In the genomic region with DNA sequence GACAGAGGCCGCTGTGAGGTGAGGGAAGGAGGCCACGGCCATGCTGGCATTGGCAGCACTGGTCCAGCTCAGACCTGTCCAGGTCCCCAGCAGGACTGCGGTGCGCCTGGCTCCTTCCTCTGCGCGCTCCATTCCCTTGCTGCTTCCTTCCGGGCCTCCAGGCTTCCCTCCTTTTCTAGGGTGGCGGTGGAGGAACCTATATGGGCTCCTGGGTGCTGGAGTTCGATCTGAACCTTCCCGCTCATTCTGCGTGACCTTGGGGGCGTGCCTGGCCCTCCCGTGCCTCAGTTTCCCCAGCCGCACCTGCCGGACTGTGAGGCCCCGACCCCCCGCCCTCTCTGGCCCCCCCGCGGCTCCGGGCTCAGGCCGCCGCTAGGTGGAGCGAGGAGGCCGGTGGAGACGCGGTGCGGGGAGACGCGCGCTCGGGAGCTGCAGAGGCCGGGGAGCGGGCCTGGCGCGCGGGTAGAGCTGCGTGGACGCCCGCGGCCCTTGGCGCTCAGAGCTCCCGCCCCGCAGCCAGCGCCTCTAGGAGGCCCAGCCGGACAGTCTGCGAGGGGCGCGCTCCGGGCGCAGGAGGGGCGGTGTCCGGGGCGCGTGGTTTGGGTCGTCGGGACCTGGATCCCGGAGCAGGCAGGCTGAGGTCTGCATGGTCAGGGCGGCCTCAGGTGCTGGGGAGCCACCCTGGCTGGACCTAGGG, we compare ENCODE assay signal across 1 cellular context.
TF ChIP-seq lines count a peak whose summit lies in the region.

No MANE protein-coding gene starts in this region.

TF ChIP-seq in HepG2, 621 proteins besides CTCF, POLR2A, EP300 and RAD21 (continued from another document and continues in another):
- TF ChIP-seq, protein P1, sequence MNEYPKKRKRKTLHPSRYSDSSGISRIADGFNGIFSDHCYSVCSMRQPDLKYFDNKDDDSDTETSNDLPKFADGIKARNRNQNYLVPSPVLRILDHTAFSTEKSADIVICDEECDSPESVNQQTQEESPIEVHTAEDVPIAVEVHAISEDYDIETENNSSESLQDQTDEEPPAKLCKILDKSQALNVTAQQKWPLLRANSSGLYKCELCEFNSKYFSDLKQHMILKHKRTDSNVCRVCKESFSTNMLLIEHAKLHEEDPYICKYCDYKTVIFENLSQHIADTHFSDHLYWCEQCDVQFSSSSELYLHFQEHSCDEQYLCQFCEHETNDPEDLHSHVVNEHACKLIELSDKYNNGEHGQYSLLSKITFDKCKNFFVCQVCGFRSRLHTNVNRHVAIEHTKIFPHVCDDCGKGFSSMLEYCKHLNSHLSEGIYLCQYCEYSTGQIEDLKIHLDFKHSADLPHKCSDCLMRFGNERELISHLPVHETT (CRISPR knock-in tag; conservative IDR thresholded peaks at IDR 0.05), result no peak
- TF ChIP-seq ZNF460 (CRISPR knock-in tag; IDR thresholded peaks at IDR 0.05; ENCODE audit: borderline replicate concordance) (no peak), ZNF841 (CRISPR knock-in tag; IDR thresholded peaks at IDR 0.05; ENCODE audit: borderline replicate concordance) (no peak), RBAK (CRISPR knock-in tag; IDR thresholded peaks at IDR 0.05) (no peak), PPARG (CRISPR knock-in tag; conservative IDR thresholded peaks at IDR 0.05) (no peak), ZBTB38 (CRISPR knock-in tag; IDR thresholded peaks at IDR 0.05) (0 out of 2 replicates have a peak, but pooled peaks have one; percentile 57), ZMYM2 (CRISPR knock-in tag; IDR thresholded peaks at IDR 0.05) (no peak), FOXA1 (IDR thresholded peaks at IDR 0.05) (no peak), FOXA1 (CRISPR knock-in tag; IDR thresholded peaks at IDR 0.05) (no peak), PHF20 (CRISPR knock-in tag; IDR thresholded peaks at IDR 0.05) (no peak), MEIS1 (CRISPR knock-in tag; IDR thresholded peaks at IDR 0.05; ENCODE audit: borderline replicate concordance) (0 out of 2 replicates have a peak, but pooled peaks have one; percentile 69), ZNF431 (CRISPR knock-in tag; IDR thresholded peaks at IDR 0.05; ENCODE audit: borderline replicate concordance, low read depth) (no peak), ZNF878 (CRISPR knock-in tag; IDR thresholded peaks at IDR 0.05) (no peak), MEIS2 (CRISPR knock-in tag; IDR thresholded peaks at IDR 0.05) (no peak), RFX1 (IDR thresholded peaks at IDR 0.05) (no peak), TAF1 (CRISPR knock-in tag; IDR thresholded peaks at IDR 0.05) (no peak), HNF4A (CRISPR knock-in tag; IDR thresholded peaks at IDR 0.05) (no peak), HDAC2 (CRISPR knock-in tag; IDR thresholded peaks at IDR 0.05) (0 out of 2 replicates have a peak, but pooled peaks have one; percentile 24), MTA3 (CRISPR knock-in tag; IDR thresholded peaks at IDR 0.05) (no peak), MYC (CRISPR knock-in tag; IDR thresholded peaks at IDR 0.05; ENCODE audit: borderline replicate concordance) (no peak; the same call in 1 of the 2 replicates)
- TF ChIP-seq, protein P2, sequence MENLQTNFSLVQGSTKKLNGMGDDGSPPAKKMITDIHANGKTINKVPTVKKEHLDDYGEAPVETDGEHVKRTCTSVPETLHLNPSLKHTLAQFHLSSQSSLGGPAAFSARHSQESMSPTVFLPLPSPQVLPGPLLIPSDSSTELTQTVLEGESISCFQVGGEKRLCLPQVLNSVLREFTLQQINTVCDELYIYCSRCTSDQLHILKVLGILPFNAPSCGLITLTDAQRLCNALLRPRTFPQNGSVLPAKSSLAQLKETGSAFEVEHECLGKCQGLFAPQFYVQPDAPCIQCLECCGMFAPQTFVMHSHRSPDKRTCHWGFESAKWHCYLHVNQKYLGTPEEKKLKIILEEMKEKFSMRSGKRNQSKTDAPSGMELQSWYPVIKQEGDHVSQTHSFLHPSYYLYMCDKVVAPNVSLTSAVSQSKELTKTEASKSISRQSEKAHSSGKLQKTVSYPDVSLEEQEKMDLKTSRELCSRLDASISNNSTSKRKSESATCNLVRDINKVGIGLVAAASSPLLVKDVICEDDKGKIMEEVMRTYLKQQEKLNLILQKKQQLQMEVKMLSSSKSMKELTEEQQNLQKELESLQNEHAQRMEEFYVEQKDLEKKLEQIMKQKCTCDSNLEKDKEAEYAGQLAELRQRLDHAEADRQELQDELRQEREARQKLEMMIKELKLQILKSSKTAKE (CRISPR knock-in tag; IDR thresholded peaks at IDR 0.05; ENCODE audit: borderline replicate concordance), result no peak
- TF ChIP-seq, protein P3, sequence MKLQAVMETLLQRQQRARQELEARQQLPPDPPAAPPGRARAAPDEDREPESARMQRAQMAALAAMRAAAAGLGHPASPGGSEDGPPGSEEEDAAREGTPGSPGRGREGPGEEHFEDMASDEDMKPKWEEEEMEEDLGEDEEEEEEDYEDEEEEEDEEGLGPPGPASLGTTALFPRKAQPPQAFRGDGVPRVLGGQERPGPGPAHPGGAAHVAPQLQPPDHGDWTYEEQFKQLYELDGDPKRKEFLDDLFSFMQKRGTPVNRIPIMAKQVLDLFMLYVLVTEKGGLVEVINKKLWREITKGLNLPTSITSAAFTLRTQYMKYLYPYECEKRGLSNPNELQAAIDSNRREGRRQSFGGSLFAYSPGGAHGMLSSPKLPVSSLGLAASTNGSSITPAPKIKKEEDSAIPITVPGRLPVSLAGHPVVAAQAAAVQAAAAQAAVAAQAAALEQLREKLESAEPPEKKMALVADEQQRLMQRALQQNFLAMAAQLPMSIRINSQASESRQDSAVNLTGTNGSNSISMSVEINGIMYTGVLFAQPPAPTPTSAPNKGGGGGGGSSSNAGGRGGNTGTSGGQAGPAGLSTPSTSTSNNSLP (IDR thresholded peaks at IDR 0.05; ENCODE audit: low read depth, low read length), result no peak
- TF ChIP-seq, protein P4, sequence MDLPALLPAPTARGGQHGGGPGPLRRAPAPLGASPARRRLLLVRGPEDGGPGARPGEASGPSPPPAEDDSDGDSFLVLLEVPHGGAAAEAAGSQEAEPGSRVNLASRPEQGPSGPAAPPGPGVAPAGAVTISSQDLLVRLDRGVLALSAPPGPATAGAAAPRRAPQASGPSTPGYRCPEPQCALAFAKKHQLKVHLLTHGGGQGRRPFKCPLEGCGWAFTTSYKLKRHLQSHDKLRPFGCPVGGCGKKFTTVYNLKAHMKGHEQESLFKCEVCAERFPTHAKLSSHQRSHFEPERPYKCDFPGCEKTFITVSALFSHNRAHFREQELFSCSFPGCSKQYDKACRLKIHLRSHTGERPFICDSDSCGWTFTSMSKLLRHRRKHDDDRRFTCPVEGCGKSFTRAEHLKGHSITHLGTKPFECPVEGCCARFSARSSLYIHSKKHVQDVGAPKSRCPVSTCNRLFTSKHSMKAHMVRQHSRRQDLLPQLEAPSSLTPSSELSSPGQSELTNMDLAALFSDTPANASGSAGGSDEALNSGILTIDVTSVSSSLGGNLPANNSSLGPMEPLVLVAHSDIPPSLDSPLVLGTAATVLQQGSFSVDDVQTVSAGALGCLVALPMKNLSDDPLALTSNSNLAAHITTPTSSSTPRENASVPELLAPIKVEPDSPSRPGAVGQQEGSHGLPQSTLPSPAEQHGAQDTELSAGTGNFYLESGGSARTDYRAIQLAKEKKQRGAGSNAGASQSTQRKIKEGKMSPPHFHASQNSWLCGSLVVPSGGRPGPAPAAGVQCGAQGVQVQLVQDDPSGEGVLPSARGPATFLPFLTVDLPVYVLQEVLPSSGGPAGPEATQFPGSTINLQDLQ (CRISPR knock-in tag; IDR thresholded peaks at IDR 0.05), result no peak
- TF ChIP-seq, protein P5, sequence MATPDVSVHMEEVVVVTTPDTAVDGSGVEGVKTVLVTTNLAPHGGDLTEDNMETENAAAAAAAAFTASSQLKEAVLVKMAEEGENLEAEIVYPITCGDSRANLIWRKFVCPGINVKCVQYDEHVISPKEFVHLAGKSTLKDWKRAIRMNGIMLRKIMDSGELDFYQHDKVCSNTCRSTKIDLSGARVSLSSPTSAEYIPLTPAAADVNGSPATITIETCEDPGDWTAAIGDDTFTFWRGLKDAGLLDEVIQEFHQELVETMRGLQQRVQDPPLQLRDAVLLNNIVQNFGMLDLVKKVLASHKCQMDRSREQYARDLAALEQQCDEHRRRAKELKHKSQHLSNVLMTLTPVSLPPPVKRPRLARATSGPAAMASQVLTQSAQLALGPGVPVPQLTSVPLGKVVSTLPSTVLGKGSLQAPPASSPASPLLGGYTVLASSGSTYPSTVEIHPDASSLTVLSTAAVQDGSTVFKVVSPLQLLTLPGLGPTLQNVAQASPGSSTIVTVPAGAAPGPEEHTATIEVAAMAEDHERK (CRISPR knock-in tag; IDR thresholded peaks at IDR 0.05; ENCODE audit: low read depth), result no peak
- TF ChIP-seq, protein P6, sequence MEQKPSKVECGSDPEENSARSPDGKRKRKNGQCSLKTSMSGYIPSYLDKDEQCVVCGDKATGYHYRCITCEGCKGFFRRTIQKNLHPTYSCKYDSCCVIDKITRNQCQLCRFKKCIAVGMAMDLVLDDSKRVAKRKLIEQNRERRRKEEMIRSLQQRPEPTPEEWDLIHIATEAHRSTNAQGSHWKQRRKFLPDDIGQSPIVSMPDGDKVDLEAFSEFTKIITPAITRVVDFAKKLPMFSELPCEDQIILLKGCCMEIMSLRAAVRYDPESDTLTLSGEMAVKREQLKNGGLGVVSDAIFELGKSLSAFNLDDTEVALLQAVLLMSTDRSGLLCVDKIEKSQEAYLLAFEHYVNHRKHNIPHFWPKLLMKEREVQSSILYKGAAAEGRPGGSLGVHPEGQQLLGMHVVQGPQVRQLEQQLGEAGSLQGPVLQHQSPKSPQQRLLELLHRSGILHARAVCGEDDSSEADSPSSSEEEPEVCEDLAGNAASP (CRISPR knock-in tag; IDR thresholded peaks at IDR 0.05; ENCODE audit: borderline replicate concordance), result 0 out of 2 replicates have a peak, but pooled peaks have one; percentile 41
- TF ChIP-seq, protein P7, sequence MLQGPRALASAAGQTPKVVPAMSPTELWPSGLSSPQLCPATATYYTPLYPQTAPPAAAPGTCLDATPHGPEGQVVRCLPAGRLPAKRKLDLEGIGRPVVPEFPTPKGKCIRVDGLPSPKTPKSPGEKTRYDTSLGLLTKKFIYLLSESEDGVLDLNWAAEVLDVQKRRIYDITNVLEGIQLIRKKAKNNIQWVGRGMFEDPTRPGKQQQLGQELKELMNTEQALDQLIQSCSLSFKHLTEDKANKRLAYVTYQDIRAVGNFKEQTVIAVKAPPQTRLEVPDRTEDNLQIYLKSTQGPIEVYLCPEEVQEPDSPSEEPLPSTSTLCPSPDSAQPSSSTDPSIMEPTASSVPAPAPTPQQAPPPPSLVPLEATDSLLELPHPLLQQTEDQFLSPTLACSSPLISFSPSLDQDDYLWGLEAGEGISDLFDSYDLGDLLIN (CRISPR knock-in tag; IDR thresholded peaks at IDR 0.05; ENCODE audit: borderline replicate concordance), result no peak
- TF ChIP-seq, protein P8, sequence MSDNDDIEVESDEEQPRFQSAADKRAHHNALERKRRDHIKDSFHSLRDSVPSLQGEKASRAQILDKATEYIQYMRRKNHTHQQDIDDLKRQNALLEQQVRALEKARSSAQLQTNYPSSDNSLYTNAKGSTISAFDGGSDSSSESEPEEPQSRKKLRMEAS (IDR thresholded peaks at IDR 0.05), result no peak; the same call in 1 of the 2 replicates
- TF ChIP-seq, protein P9, sequence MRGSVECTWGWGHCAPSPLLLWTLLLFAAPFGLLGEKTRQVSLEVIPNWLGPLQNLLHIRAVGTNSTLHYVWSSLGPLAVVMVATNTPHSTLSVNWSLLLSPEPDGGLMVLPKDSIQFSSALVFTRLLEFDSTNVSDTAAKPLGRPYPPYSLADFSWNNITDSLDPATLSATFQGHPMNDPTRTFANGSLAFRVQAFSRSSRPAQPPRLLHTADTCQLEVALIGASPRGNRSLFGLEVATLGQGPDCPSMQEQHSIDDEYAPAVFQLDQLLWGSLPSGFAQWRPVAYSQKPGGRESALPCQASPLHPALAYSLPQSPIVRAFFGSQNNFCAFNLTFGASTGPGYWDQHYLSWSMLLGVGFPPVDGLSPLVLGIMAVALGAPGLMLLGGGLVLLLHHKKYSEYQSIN (CRISPR knock-in tag; IDR thresholded peaks at IDR 0.05; ENCODE audit: borderline replicate concordance), result no peak
- TF ChIP-seq, protein P10, sequence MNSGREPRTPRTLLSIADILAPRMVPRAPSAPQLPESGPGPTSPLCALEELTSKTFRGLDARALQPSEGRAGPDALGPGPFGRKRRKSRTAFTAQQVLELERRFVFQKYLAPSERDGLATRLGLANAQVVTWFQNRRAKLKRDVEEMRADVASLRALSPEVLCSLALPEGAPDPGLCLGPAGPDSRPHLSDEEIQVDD (CRISPR knock-in tag; IDR thresholded peaks at IDR 0.05; ENCODE audit: borderline replicate concordance), result no peak
- TF ChIP-seq, protein P11, sequence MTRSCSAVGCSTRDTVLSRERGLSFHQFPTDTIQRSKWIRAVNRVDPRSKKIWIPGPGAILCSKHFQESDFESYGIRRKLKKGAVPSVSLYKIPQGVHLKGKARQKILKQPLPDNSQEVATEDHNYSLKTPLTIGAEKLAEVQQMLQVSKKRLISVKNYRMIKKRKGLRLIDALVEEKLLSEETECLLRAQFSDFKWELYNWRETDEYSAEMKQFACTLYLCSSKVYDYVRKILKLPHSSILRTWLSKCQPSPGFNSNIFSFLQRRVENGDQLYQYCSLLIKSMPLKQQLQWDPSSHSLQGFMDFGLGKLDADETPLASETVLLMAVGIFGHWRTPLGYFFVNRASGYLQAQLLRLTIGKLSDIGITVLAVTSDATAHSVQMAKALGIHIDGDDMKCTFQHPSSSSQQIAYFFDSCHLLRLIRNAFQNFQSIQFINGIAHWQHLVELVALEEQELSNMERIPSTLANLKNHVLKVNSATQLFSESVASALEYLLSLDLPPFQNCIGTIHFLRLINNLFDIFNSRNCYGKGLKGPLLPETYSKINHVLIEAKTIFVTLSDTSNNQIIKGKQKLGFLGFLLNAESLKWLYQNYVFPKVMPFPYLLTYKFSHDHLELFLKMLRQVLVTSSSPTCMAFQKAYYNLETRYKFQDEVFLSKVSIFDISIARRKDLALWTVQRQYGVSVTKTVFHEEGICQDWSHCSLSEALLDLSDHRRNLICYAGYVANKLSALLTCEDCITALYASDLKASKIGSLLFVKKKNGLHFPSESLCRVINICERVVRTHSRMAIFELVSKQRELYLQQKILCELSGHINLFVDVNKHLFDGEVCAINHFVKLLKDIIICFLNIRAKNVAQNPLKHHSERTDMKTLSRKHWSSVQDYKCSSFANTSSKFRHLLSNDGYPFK (CRISPR knock-in tag; IDR thresholded peaks at IDR 0.05; ENCODE audit: borderline replicate concordance), result no peak
- TF ChIP-seq, protein P12, sequence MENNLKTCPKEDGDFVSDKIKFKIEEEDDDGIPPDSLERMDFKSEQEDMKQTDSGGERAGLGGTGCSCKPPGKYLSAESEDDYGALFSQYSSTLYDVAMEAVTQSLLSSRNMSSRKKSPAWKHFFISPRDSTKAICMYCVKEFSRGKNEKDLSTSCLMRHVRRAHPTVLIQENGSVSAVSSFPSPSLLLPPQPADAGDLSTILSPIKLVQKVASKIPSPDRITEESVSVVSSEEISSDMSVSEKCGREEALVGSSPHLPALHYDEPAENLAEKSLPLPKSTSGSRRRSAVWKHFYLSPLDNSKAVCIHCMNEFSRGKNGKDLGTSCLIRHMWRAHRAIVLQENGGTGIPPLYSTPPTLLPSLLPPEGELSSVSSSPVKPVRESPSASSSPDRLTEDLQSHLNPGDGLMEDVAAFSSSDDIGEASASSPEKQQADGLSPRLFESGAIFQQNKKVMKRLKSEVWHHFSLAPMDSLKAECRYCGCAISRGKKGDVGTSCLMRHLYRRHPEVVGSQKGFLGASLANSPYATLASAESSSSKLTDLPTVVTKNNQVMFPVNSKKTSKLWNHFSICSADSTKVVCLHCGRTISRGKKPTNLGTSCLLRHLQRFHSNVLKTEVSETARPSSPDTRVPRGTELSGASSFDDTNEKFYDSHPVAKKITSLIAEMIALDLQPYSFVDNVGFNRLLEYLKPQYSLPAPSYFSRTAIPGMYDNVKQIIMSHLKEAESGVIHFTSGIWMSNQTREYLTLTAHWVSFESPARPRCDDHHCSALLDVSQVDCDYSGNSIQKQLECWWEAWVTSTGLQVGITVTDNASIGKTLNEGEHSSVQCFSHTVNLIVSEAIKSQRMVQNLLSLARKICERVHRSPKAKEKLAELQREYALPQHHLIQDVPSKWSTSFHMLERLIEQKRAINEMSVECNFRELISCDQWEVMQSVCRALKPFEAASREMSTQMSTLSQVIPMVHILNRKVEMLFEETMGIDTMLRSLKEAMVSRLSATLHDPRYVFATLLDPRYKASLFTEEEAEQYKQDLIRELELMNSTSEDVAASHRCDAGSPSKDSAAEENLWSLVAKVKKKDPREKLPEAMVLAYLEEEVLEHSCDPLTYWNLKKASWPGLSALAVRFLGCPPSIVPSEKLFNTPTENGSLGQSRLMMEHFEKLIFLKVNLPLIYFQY (CRISPR knock-in tag; IDR thresholded peaks at IDR 0.05; ENCODE audit: borderline replicate concordance), result no peak
